ENCODE assay signal across 23 cellular contexts in the genomic region with DNA sequence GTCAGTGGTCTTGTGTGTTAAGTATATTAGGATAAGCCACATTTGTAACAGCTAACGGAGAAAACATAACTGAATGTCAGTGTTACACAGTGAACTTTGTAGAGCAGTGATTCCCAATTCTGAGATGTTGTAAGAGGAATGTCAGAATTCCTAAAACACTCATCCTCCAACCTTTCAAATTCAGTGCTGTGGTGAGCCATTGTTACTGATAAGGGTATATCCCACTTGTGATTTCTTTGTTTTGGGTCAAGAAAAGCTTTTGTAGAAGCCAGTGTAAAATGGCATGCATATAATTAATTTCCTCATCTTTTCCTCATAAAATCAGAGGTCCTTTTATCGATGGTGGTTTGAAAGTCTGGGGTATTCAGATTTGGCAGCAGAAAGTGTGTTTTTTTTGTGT.
A peak's percentile ranks its signal among the peaks of the same experiment; 100 is the strongest.
DNase-seq lines count a peak whose midpoint lies in the region; ATAC-seq and TF ChIP-seq lines count a peak whose summit lies in the region.
"Had no signal": no experiment of that assay in that cellular context is flagged by ENCODE, and none has a peak within 500 bp of the region (broad histone marks: within the 10 kb centered on the region; RNA-seq: fewer than 3 reads in every experiment).

No MANE protein-coding gene starts in this region.

- H3F3A ChIP-seq in GM23338 (replicated peaks; ENCODE audit: low read depth) (no peaks in the 10 kb centered on the region), smooth muscle cell (ENCODE audit: low read depth) (peaks cover 23% of the 10 kb centered on the region)

- H3K27ac ChIP-seq in GM23338 (ENCODE audit: low read depth) (peak overlapping the region; percentile 4; the same call in 1 of the 2 replicates), smooth muscle cell (ENCODE audit: low read depth) (peak overlapping the region; percentile 97)

- H2AFZ ChIP-seq in GM23338 (no peak overlapping the region), smooth muscle cell (ENCODE audit: low read depth) (no peak overlapping the region)

- peaks cover 9% of the 10 kb centered on the region; the same call in 2 of the 3 replicates for H3K9me3 Mint-ChIP-seq in GM23338
- H3K9me3 Mint-ChIP-seq in naive thymus-derived CD8-positive, alpha-beta T cell: peaks cover 0 to 6% (median 0%) of the 10 kb centered on the region in 9 donors
- H3K9me3 Mint-ChIP-seq: stimulated activated naive CD8-positive, alpha-beta T cell treated with anti-CD3 and anti-CD28 coated beads, Interleukin-15, Interleukin-2, amounts not matched to agents 100 ng/mL and 50 ng/mL, for 24 hours had no signal

- H4K20me1 ChIP-seq in GM23338 (replicated peaks; ENCODE audit: insufficient read depth) (no peaks in the 10 kb centered on the region), smooth muscle cell (ENCODE audit: low read depth) (peaks cover 4% of the 10 kb centered on the region)

- no peak overlapping the region for H3K4me3 Mint-ChIP-seq in GM23338
- H3K4me3 Mint-ChIP-seq in naive thymus-derived CD8-positive, alpha-beta T cell: no peak overlapping the region
- H3K4me3 Mint-ChIP-seq: stimulated activated naive CD8-positive, alpha-beta T cell treated with anti-CD3 and anti-CD28 coated beads, Interleukin-15, Interleukin-2, amounts not matched to agents 100 ng/mL and 50 ng/mL, for 24 hours had no signal

- H3K27me3 ChIP-seq in GM23338 (ENCODE audit: insufficient read depth) (no peaks in the 10 kb centered on the region), adipocyte (replicated peaks; ENCODE audit: control insufficient read depth, insufficient read depth, low read length) (no peaks in the 10 kb centered on the region), smooth muscle cell (ENCODE audit: low read depth) (no peaks in the 10 kb centered on the region)
- H3K27me3 ChIP-seq: tibial nerve had no signal

- 46% methylated on average over 2 of the region's 2 CpGs for WGBS in smooth muscle cell (ENCODE audit: low lambda C conversion rate)

- peaks cover 16% of the 10 kb centered on the region; the same call in 2 of the 3 replicates for H3K36me3 Mint-ChIP-seq in GM23338 (ENCODE audit: low read depth)
- H3K36me3 Mint-ChIP-seq in naive thymus-derived CD8-positive, alpha-beta T cell: peaks cover 0 to 3% (median 3%) of the 10 kb centered on the region in 3 donors

- H3K4me1 ChIP-seq in GM23338 (ENCODE audit: insufficient read depth) (peaks cover 36% of the 10 kb centered on the region), adipocyte (ENCODE audit: control insufficient read depth, insufficient read depth, low read length) (peaks cover 41% of the 10 kb centered on the region), smooth muscle cell (ENCODE audit: low read depth) (peaks cover 48% of the 10 kb centered on the region)

- H3K4me2 ChIP-seq in GM23338 (no peak overlapping the region), smooth muscle cell (peak overlapping the region; percentile 80)

- TF ChIP-seq CTCF in GM23338 (conservative IDR thresholded peaks at IDR 0.05; ENCODE audit: low read depth in 2 of 2) (no peak), fibroblast of villous mesenchyme (IDR thresholded peaks at IDR 0.05; ENCODE audit: insufficient read depth, low read depth, low read length) (no peak), smooth muscle cell (IDR thresholded peaks at IDR 0.05; ENCODE audit: borderline replicate concordance, insufficient read depth, poor library complexity, severe bottlenecking) (no peak)

- H3K36me3 ChIP-seq in GM23338 (ENCODE audit: insufficient read depth): no peaks in the 10 kb centered on the region
- no peaks in the 10 kb centered on the region for H3K36me3 ChIP-seq in adipocyte (ENCODE audit: control insufficient read depth, insufficient read depth, low read length, severe bottlenecking)
- H3K36me3 ChIP-seq in smooth muscle cell (ENCODE audit: low read depth): no peaks in the 10 kb centered on the region
- H3K36me3 ChIP-seq: tibial nerve had no signal

- no peaks in the 10 kb centered on the region for H3K9me2 ChIP-seq in GM23338 (ENCODE audit: insufficient read depth)

- H3K9me3 ChIP-seq in adipocyte (ENCODE audit: control insufficient read depth, low read length) (no peaks in the 10 kb centered on the region), smooth muscle cell (replicated peaks; ENCODE audit: low read depth) (no peaks in the 10 kb centered on the region)
- H3K9me3 ChIP-seq: tibial nerve had no signal

- POLR2A ChIA-PET in naive thymus-derived CD8-positive, alpha-beta T cell (lab: Charles Lee): no interaction called here

- peak overlapping the region; percentile 70 for H3K27ac Mint-ChIP-seq in GM23338
- no peak overlapping the region for H3K27ac Mint-ChIP-seq in naive thymus-derived CD8-positive, alpha-beta T cell
- H3K27ac Mint-ChIP-seq: stimulated activated naive CD8-positive, alpha-beta T cell treated with anti-CD3 and anti-CD28 coated beads, Interleukin-15, Interleukin-2, amounts not matched to agents 100 ng/mL and 50 ng/mL, for 24 hours had no signal

- H3K27me3 Mint-ChIP-seq in GM23338 (ENCODE audit: insufficient read depth, low read depth, poor library complexity): no peaks in the 10 kb centered on the region
- H3K27me3 Mint-ChIP-seq in naive thymus-derived CD8-positive, alpha-beta T cell: peaks cover 5 to 31% (median 20%) of the 10 kb centered on the region in 5 donors

- ATAC-seq in GM23338 (peak; percentile 59), GM21526 (IDR thresholded peaks at IDR 0.05; ENCODE audit: low FRiP score, unreplicated experiment) (no peak), GM18907 (IDR thresholded peaks at IDR 0.05; ENCODE audit: unreplicated experiment) (no peak)
- no peak for ATAC-seq in naive thymus-derived CD8-positive, alpha-beta T cell

- H3K9ac ChIP-seq in adipocyte (ENCODE audit: low read length) (no peak overlapping the region), smooth muscle cell (ENCODE audit: low read depth) (peak overlapping the region; percentile 11)

- H3K79me2 ChIP-seq in GM23338 (replicated peaks; ENCODE audit: insufficient read depth): peaks cover 61% of the 10 kb centered on the region
- H3K79me2 ChIP-seq in smooth muscle cell (ENCODE audit: low read depth): peaks cover 94% of the 10 kb centered on the region

- DNase-seq in GM23338 (ENCODE audit: low spot score) (peak; percentile 46), adipocyte (ENCODE audit: low read depth) (no peak), fibroblast of villous mesenchyme (ENCODE audit: low read depth) (peak; percentile 63), smooth muscle cell (lab: John Stamatoyannopoulos, UW; ENCODE audit: unreplicated experiment) (no peak)
- DNase-seq in naive thymus-derived CD8-positive, alpha-beta T cell: no peak
- DNase-seq: activated CD4-positive, CD25-positive, alpha-beta regulatory T cell treated with anti-CD3 and anti-CD28 coated beads, Interleukin-2, amount 50 U/mL, for 72 hours; activated naive CD4-positive, alpha-beta T cell; activated T-cell treated with anti-CD3 and anti-CD28 coated beads, Interleukin-2, amount 50 U/mL, for 1 hour; amygdala; central memory CD4-positive, alpha-beta T cell; DMS79 treated with DMSO at 0.1 percent for 48 hours; Kasumi-1; NCI-H1048; NCI-H187; NCI-H2227 treated with DMSO at 0.1 percent for 48 hours; NCI-H774; SHP77; stimulated activated CD4-positive, alpha-beta T cell treated with anti-CD3 and anti-CD28 coated beads, Interleukin-12 subunit alpha, Interleukin-12 subunit beta, amount 100 ng/mL, for 4 hours had no signal

- H3K4me3 ChIP-seq in GM23338: no peak overlapping the region
- H3K4me3 ChIP-seq in adipocyte (ENCODE audit: low read length): peak overlapping the region; percentile 37
- no peak overlapping the region for H3K4me3 ChIP-seq in fibroblast of villous mesenchyme (ENCODE audit: low read depth, low read length)
- H3K4me3 ChIP-seq in smooth muscle cell: no peak overlapping the region
- H3K4me3 ChIP-seq: lung, tibial nerve had no signal

- peaks cover 37% of the 10 kb centered on the region for H3K4me1 Mint-ChIP-seq in GM23338
- H3K4me1 Mint-ChIP-seq in naive thymus-derived CD8-positive, alpha-beta T cell: peaks cover 0 to 2% (median 0%) of the 10 kb centered on the region in 4 donors

TF ChIP-seq in GM23338, 12 proteins besides CTCF, POLR2A, EP300 and RAD21 (continues in another document):
- no peak for TF ChIP-seq JUNB (IDR thresholded peaks at IDR 0.05; ENCODE audit: unreplicated experiment)

Comparison
In these comparisons a context has a peak if more than half of its experiments do, and no peak if none do; other contexts are left out.
1. DNase-seq: peak in GM23338 (single experiment) and fibroblast of villous mesenchyme (single experiment); none in adipocyte (single experiment), smooth muscle cell (single experiment) and naive thymus-derived CD8-positive, alpha-beta T cell (0 of 10).